8 cellular contexts compared by ENCODE assay signal in the genomic region with DNA sequence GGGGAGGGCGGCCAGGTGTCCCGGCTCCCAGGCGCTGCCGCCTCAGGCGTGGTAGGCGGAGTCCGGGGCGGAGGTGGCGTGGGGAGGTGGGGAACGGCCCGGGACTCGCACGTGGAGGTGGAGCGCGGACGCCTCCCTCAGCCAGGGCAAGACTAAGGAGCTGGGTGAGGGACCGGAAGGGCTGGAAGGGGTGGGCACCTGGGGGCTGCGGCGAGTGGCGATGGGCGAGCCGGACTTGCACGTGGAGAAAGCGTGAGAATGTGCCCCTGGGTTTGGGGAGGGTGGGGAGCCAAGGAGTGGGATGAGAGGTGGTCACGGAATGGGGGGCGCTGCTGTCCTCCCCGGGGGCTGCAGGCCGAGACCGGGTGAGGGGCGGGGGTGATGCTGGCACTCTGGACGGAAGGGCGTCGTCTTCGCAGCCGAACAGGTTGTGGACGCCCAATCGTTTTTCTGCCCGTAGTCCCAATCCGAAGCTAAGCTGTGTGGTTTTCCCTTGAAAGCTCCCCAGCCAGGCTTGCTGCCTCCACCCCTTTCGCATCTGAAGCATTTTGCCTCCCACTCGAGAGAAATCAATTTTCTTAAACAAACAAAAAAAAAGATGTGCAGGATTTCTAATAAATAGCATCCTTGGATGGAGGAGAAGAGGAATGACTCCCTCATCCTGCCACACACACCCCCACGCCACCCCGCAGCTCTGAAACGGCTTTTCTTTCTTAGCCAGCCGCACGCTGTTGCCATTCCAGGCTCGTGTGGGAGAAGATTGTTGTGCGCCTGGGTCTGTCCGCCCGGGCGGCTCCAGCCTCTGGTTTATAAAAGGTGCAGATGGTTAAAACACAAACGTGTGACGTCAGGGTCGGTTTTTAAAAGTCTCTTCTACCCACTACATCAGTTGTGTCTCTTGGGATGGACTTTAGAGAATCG.
DNase-seq lines count a peak whose midpoint lies in the region; ATAC-seq and TF ChIP-seq lines count a peak whose summit lies in the region.

No MANE protein-coding gene starts in this region.

- H3K4me1 ChIP-seq in mononuclear cell (ENCODE audit: insufficient read depth, low read length), result peaks cover 15% of the 10 kb centered on the region

- H3K9me3 Mint-ChIP-seq in stimulated activated naive CD8-positive, alpha-beta T cell treated with anti-CD3 and anti-CD28 coated beads, Interleukin-15, amount 100 ng/mL, for 72 hours, result peaks cover 7 to 8% of the 10 kb centered on the region in 2 donors

- peak; percentile 48 for DNase-seq in AG08395 (ENCODE audit: low spot score)
- DNase-seq in NCI-H146 treated with DMSO at 0.1 percent for 48 hours (lab: John Stamatoyannopoulos, UW; ENCODE audit: unreplicated experiment), result peak; percentile 71
- DNase-seq in epithelial cell of esophagus (ENCODE audit: low read depth), result peak; percentile 47
- DNase-seq in stimulated activated naive CD8-positive, alpha-beta T cell treated with anti-CD3 and anti-CD28 coated beads, Interleukin-15, amount 100 ng/mL, for 72 hours, result peak; percentile 21 to 44

- H3K4me1 Mint-ChIP-seq in stimulated activated naive CD8-positive, alpha-beta T cell treated with anti-CD3 and anti-CD28 coated beads, Interleukin-15, amount 100 ng/mL, for 72 hours, result peaks cover 28% of the 10 kb centered on the region

- peak overlapping the region; percentile 12 to 81 for H3K27ac Mint-ChIP-seq in stimulated activated naive CD8-positive, alpha-beta T cell treated with anti-CD3 and anti-CD28 coated beads, Interleukin-15, amount 100 ng/mL, for 72 hours

- H3K9me3 ChIP-seq in mononuclear cell (ENCODE audit: low read depth, low read length), result no peaks in the 10 kb centered on the region

- TF ChIP-seq CTCF in epithelial cell of esophagus (IDR thresholded peaks at IDR 0.05; ENCODE audit: insufficient read depth, low read depth, low read length, missing control alignments), result no peak

- H3K27me3 ChIP-seq in mononuclear cell (ENCODE audit: insufficient read depth, low read length), result no peaks in the 10 kb centered on the region

- H3K4me3 ChIP-seq in epithelial cell of esophagus (ENCODE audit: low read length), result peak overlapping the region; percentile 75
- H3K4me3 ChIP-seq in mononuclear cell (ENCODE audit: low read length), result peak overlapping the region; percentile 66

- peak; percentile 9 for ATAC-seq in GM18508 (IDR thresholded peaks at IDR 0.05; ENCODE audit: insufficient read depth, unreplicated experiment)
- ATAC-seq in HG02884 (IDR thresholded peaks at IDR 0.05; ENCODE audit: unreplicated experiment), result peak; percentile 46
- peak; percentile 74 to 75 for ATAC-seq in activated CD4-positive, CD25-positive, alpha-beta regulatory T cell treated with anti-CD3 and anti-CD28 coated beads, Interleukin-2, amount 50 U/mL, for 24 hours
- ATAC-seq in stimulated activated naive CD8-positive, alpha-beta T cell treated with anti-CD3 and anti-CD28 coated beads, Interleukin-15, amount 100 ng/mL, for 72 hours, result peak; percentile 81

- no peaks in the 10 kb centered on the region for H3K27me3 Mint-ChIP-seq in stimulated activated naive CD8-positive, alpha-beta T cell treated with anti-CD3 and anti-CD28 coated beads, Interleukin-15, amount 100 ng/mL, for 72 hours

- H3K4me3 Mint-ChIP-seq in stimulated activated naive CD8-positive, alpha-beta T cell treated with anti-CD3 and anti-CD28 coated beads, Interleukin-15, amount 100 ng/mL, for 72 hours, result peak overlapping the region; percentile 82 to 98

Comparison
In these comparisons a context has a peak if more than half of its experiments do, and no peak if none do; other contexts are left out.
1. Peak in every context shown above with its lines: DNase-seq, ATAC-seq and H3K4me3 ChIP-seq.
2. ATAC-seq: peak in every context shown above with its lines; median percentile 81 in stimulated activated naive CD8-positive, alpha-beta T cell treated with anti-CD3 and anti-CD28 coated beads, Interleukin-15, amount 100 ng/mL, for 72 hours; 74 in activated CD4-positive, CD25-positive, alpha-beta regulatory T cell treated with anti-CD3 and anti-CD28 coated beads, Interleukin-2, amount 50 U/mL, for 24 hours; 46 in HG02884; 9 in GM18508.